ENCODE assay signal across 1 cellular context in genomic region chr1:54480201-54480848, GRCh38.
TF ChIP-seq lines count a peak whose summit lies in the region.

No MANE protein-coding gene starts in this region.

TF ChIP-seq in HEK293, 187 proteins besides CTCF, POLR2A, EP300 and RAD21 (continued from another document):
- TF ChIP-seq ZNF473 (tag by site-specific recombination; IDR thresholded peaks at IDR 0.05) (no peak), ZIC2 (tag by site-specific recombination; IDR thresholded peaks at IDR 0.05) (peak; percentile 59), GLIS1 (tag by site-specific recombination; IDR thresholded peaks at IDR 0.05) (0 out of 2 replicates have a peak, but pooled peaks have one; percentile 25)
TF ChIP-seq in HEK293: peak in this region for 2.
